Comparison of ENCODE assay signal across 23 cellular contexts in genomic region chr11:68430384-68430783, GRCh38. TPM values are rescaled to one million over a fixed set of nuclear protein-coding genes. Genes with fewer than 3 reads are reported as not detected.
DNase-seq lines count a peak whose midpoint lies in the region; ATAC-seq, FAIRE-seq and TF ChIP-seq lines count a peak whose summit lies in the region.
"Had no signal": no experiment of that assay in that cellular context is flagged by ENCODE, and none has a peak within 500 bp of the region (broad histone marks: within the 10 kb centered on the region; RNA-seq: fewer than 3 reads in every experiment).

No MANE protein-coding gene starts in this region.

- TF ChIP-seq POLR2A in K562 (conservative IDR thresholded peaks at IDR 0.05), result no peak

- no peak for TF ChIP-seq CTCF in K562 (IDR thresholded peaks at IDR 0.05 in 2 of 3, conservative IDR thresholded peaks at IDR 0.05 in 1 of 3; ENCODE audit: insufficient read depth in 2 of 3, low read depth in 1 of 3, low read length in 3 of 3)

- in situ Hi-C loops in K562 (cut with MboI), result no loop called here

- DNase-seq in HTR-8/SVneo (ENCODE audit: insufficient read length, low spot score) (no peak), K562 (ENCODE audit: extremely low read depth in 1 of 4, low spot score in 3 of 4) (no peak), left colon (no peak), renal cortical epithelial cell (ENCODE audit: low read depth) (peak; percentile 27), UCSD-AML1 (lab: John Stamatoyannopoulos, UW; ENCODE audit: unreplicated experiment) (no peak), DMS153 treated with DMSO at 0.1 percent for 48 hours (lab: John Stamatoyannopoulos, UW; ENCODE audit: unreplicated experiment) (no peak)
- DNase-seq: ACHN; BE2C; Caco-2; CD4-positive, alpha-beta T cell; H9; IMR-90; KBM-7 had no signal

- BruUV-seq in K562 (replicated peaks; lab: Mats Ljungman, UMichigan), result no TSS peak

- H4K20me1 ChIP-seq in K562 (replicated peaks; ENCODE audit: control insufficient read depth, insufficient read depth, low read length), result no peaks in the 10 kb centered on the region

- H3K27me3 ChIP-seq in K562 (ENCODE audit: control insufficient read depth in 2 of 2, insufficient read depth in 2 of 2, low read length in 2 of 2), result no peaks in the 10 kb centered on the region
- H3K27me3 ChIP-seq: BE2C had no signal

- no peak overlapping the region for H3K4me3 ChIP-seq in K562

- H2AFZ ChIP-seq in K562 (ENCODE audit: low read depth, low read length), result no peak overlapping the region

- CTCF ChIA-PET in K562 (lab: Yijun Ruan, JAX; ENCODE audit: low intra/inter-chr PET ratio), result no interaction called here

- intact Hi-C loops in K562 (cut with micrococcal nuclease), result no loop called here
- intact Hi-C loops in left colon (cut with DNase I, micrococcal nuclease), result no loop called here

- no peak for ATAC-seq in K562
- ATAC-seq in left colon, result peak; percentile 62
- ATAC-seq in HG03108 (IDR thresholded peaks at IDR 0.05; ENCODE audit: unreplicated experiment), result no peak
- ATAC-seq in HG03025 (IDR thresholded peaks at IDR 0.05; ENCODE audit: low FRiP score, unreplicated experiment), result no peak

- H3K4me2 ChIP-seq in K562 (ENCODE audit: insufficient read depth, low read length), result no peak overlapping the region

- 91% methylated on average over 4 of the region's 5 CpGs for WGBS in K562 (ENCODE audit: insufficient coverage, low coverage, missing lambda C conversion rate)

- no peak for TF ChIP-seq EP300 in K562 (IDR thresholded peaks at IDR 0.05; ENCODE audit: low read length)

- H3K9me3 ChIP-seq in K562 (replicated peaks; ENCODE audit: control insufficient read depth, insufficient read depth, low read depth, low read length), result no peaks in the 10 kb centered on the region; the same call in 1 of the 2 replicates

- no peak for TF ChIP-seq RAD21 in K562 (CRISPR knock-in tag; conservative IDR thresholded peaks at IDR 0.05 in 1 of 2, IDR thresholded peaks at IDR 0.05 in 1 of 2)

- no peak overlapping the region for H3K27ac ChIP-seq in K562 (ENCODE audit: extremely low read depth, low read depth, low read length)
- H3K27ac ChIP-seq: C4-2B, HL-60 had no signal

- POLR2A ChIA-PET in K562 (lab: Yijun Ruan, JAX), result interaction anchor here (0.9 kb wide), 1 partner anchor 9 kb away, joined by 3 read pairs; no protein-coding TSS in a partner anchor

- no peaks in the 10 kb centered on the region for H3K9me1 ChIP-seq in K562 (ENCODE audit: control insufficient read depth, insufficient read depth, low read length)

- no peaks in the 10 kb centered on the region for H3K79me2 ChIP-seq in K562 (ENCODE audit: control insufficient read depth, insufficient read depth, low read length)

- peaks cover 65% of the 10 kb centered on the region; the same call in 2 of the 3 replicates for H3K36me3 ChIP-seq in K562 (ENCODE audit: control insufficient read depth, insufficient read depth, low read length)

- no peak overlapping the region for H3K9ac ChIP-seq in K562 (ENCODE audit: insufficient read depth in 1 of 2, low read depth in 2 of 2, low read length in 2 of 2)

- FAIRE-seq in HTR-8/SVneo (lab: Jason Lieb, UNC) (peak; percentile 42), K562 (lab: Jason Lieb, UNC) (no peak)
- FAIRE-seq: A204.1, D721Med, G401.6, GM12891, GM19239, H1 had no signal

- H3K4me1 ChIP-seq in K562 (replicated peaks in 1 of 2; ENCODE audit: control insufficient read depth in 2 of 2, insufficient read depth in 2 of 2, low read length in 2 of 2), result peaks cover 0 to 11% of the 10 kb centered on the region in 2 experiments; a peak in 1 of 5 replicates
- H3K4me1 ChIP-seq: Caco-2 had no signal

TF ChIP-seq in K562, 482 proteins besides CTCF, POLR2A, EP300 and RAD21:
- TF ChIP-seq, protein P1, sequence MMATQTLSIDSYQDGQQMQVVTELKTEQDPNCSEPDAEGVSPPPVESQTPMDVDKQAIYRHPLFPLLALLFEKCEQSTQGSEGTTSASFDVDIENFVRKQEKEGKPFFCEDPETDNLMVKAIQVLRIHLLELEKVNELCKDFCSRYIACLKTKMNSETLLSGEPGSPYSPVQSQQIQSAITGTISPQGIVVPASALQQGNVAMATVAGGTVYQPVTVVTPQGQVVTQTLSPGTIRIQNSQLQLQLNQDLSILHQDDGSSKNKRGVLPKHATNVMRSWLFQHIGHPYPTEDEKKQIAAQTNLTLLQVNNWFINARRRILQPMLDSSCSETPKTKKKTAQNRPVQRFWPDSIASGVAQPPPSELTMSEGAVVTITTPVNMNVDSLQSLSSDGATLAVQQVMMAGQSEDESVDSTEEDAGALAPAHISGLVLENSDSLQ (IDR thresholded peaks at IDR 0.05), result 0 out of 2 replicates have a peak, but pooled peaks have one; percentile 6
- TF ChIP-seq KAT2B (IDR thresholded peaks at IDR 0.05; ENCODE audit: low read depth, low read length), result no peak

RNA-seq across cellular contexts. Expression of gene PPP6R3, which starts 30.2 kb away (rescaled TPM):
- 136 and 375 TPM in 2 replicates for total RNA-seq in K562 (2011; cell fraction: chromatin; rRNA removed; ENCODE audit: low replicate concordance)
- total RNA-seq in K562 (2011; cell fraction: nucleolus; rRNA removed), result 57.0 and 86.1 TPM in 2 replicates
- total RNA-seq in K562 (2011; cell fraction: nucleoplasm; rRNA removed), result 132 and 147 TPM in 2 replicates
- 96.1 and 103 TPM in 2 replicates for total RNA-seq in K562 (2014; rRNA removed)
- total RNA-seq in K562 (2014; rRNA removed; fragmentation: Illumina TruSeq; extraction: Trizol), result 110 and 132 TPM in 2 replicates
- total RNA-seq in K562 (2015; rRNA removed; fragmentation: Illumina TruSeq; extraction: Trizol), result 111 and 117 TPM in 2 replicates
- 90.3 and 91.2 TPM in 2 replicates for total RNA-seq in K562 (2021)
- polyA plus RNA-seq in K562 (2011; rRNA removed), result 58.4 and 75.6 TPM in 2 replicates
- 25.4 and 35.3 TPM in 2 replicates for polyA plus RNA-seq in K562 (2011; cell fraction: cytosol; rRNA removed)
- polyA plus RNA-seq in K562 (2011; cell fraction: nucleus; rRNA removed), result 95.8 and 111 TPM in 2 replicates
- polyA plus RNA-seq in K562 (2012), result 45.4 and 55.1 TPM in 2 replicates
- 69.1 and 80.6 TPM in 2 replicates for polyA plus RNA-seq in K562 (2014; fragmentation: Illumina TruSeq; extraction: Trizol)
- polyA plus RNA-seq in K562 (2014; fragmentation: Nextera tagmentation; extraction: Ambion mirVana), result 10 to 100 TPM; 20.3 to 32.5 TPM
- polyA plus RNA-seq in K562 (2014; rRNA removed), result 46.7 and 48.4 TPM in 2 replicates
- 179 and 197 TPM in 2 replicates for polyA minus RNA-seq in K562 (2011; rRNA and poly(A)+ RNA removed)
- polyA minus RNA-seq in K562 (2011; cell fraction: cytosol; rRNA and poly(A)+ RNA removed), result 67.2 and 87.0 TPM in 2 replicates
- 114 and 187 TPM in 2 replicates for polyA minus RNA-seq in K562 (2011; cell fraction: nucleus; rRNA and poly(A)+ RNA removed)
- 100 to 1,000 TPM; 102 to 112 TPM for total RNA-seq in left colon
- 130 and 164 TPM in 2 replicates for total RNA-seq in renal cortical epithelial cell
